10 cellular contexts compared by ENCODE assay signal in genomic region chr2:136281281-136282117, GRCh38.
A peak's percentile ranks its signal among the peaks of the same experiment; 100 is the strongest.
DNase-seq lines count a peak whose midpoint lies in the region; ATAC-seq, FAIRE-seq and TF ChIP-seq lines count a peak whose summit lies in the region.
"Had no signal": no experiment of that assay in that cellular context is flagged by ENCODE, and none has a peak within 500 bp of the region (broad histone marks: within the 10 kb centered on the region; RNA-seq: fewer than 3 reads in every experiment).

No MANE protein-coding gene starts in this region.

- WGBS in spleen, 5 donors, result 66 to 77% (median 73%) methylated on average over 17 of the region's 17 CpGs
- 77 to 82% methylated on average over 17 of the region's 17 CpGs for WGBS in sigmoid colon, 2 donors

- H3K4me3 ChIP-seq in spleen (no peak overlapping the region), breast epithelium (no peak overlapping the region), sigmoid colon (no peak overlapping the region)

- H3K4me1 ChIP-seq in spleen, result peaks cover 8 to 54% (median 25%) of the 10 kb centered on the region in 6 donors
- H3K4me1 ChIP-seq in breast epithelium, result no peaks in the 10 kb centered on the region
- H3K4me1 ChIP-seq in sigmoid colon, result no peaks in the 10 kb centered on the region

- ATAC-seq in HG03045 (IDR thresholded peaks at IDR 0.05; ENCODE audit: unreplicated experiment), result no peak

- intact Hi-C loops in spleen (cut with DNase I; ENCODE audit: low total_unique reads), result no loop called here
- intact Hi-C loops in breast epithelium (cut with DNase I; ENCODE audit: low total_unique reads), result no loop called here
- intact Hi-C loops in sigmoid colon (cut with DNase I), result no loop called here

- TF ChIP-seq POLR2A in GM12892 (IDR thresholded peaks at IDR 0.05; ENCODE audit: low read depth, low read length), result no peak
- TF ChIP-seq POLR2A in spleen (IDR thresholded peaks at IDR 0.05), result no peak
- no peak for TF ChIP-seq POLR2A in breast epithelium (IDR thresholded peaks at IDR 0.05)
- no peak for TF ChIP-seq POLR2A in sigmoid colon (IDR thresholded peaks at IDR 0.05)

- no peak for TF ChIP-seq CTCF in spleen (IDR thresholded peaks at IDR 0.05 in 8 of 11, conservative IDR thresholded peaks at IDR 0.05 in 3 of 11)
- TF ChIP-seq CTCF in breast epithelium (IDR thresholded peaks at IDR 0.05), result no peak
- TF ChIP-seq CTCF in sigmoid colon (IDR thresholded peaks at IDR 0.05), result no peak

- H3K27me3 ChIP-seq in spleen (replicated peaks in 1 of 7) (no peaks in the 10 kb centered on the region), breast epithelium (no peaks in the 10 kb centered on the region), sigmoid colon (no peaks in the 10 kb centered on the region)

- no peak for DNase-seq in GM12892 (ENCODE audit: insufficient read length)
- peak; percentile 20 for DNase-seq in NCI-H1436 (lab: John Stamatoyannopoulos, UW)
- DNase-seq in activated T-cell treated with anti-CD3 and anti-CD28 coated beads, Interleukin-2, amount 50 U/mL, for 48 hours, result peak; percentile 56 to 61
- DNase-seq in spleen, result no peak
- DNase-seq in breast epithelium (ENCODE audit: low spot score in 2 of 2), result no peak
- no peak for DNase-seq in sigmoid colon
- no peak for DNase-seq in NCI-H510A treated with DMSO at 0.1 percent for 48 hours (lab: John Stamatoyannopoulos, UW)
- DNase-seq: erythroblast had no signal

- TF ChIP-seq EP300 in sigmoid colon (IDR thresholded peaks at IDR 0.05), result no peak

- H3K9me3 ChIP-seq in spleen (no peaks in the 10 kb centered on the region), breast epithelium (no peaks in the 10 kb centered on the region), sigmoid colon (no peaks in the 10 kb centered on the region)

- H3K27ac ChIP-seq in spleen (peak overlapping the region in 7 of 8 donors; percentile 42 to 84 (median 54)), breast epithelium (no peak overlapping the region), sigmoid colon (no peak overlapping the region)

- FAIRE-seq in GM12892 (lab: Jason Lieb, UNC), result peak; percentile 79
- FAIRE-seq: H1 had no signal

- no peaks in the 10 kb centered on the region for H3K36me3 ChIP-seq in spleen
- no peaks in the 10 kb centered on the region for H3K36me3 ChIP-seq in breast epithelium
- H3K36me3 ChIP-seq in sigmoid colon, result no peaks in the 10 kb centered on the region

Comparison
In these comparisons a context has a peak if more than half of its experiments do, and no peak if none do; other contexts are left out.
1. DNase-seq: peak in NCI-H1436 (single experiment) and activated T-cell treated with anti-CD3 and anti-CD28 coated beads, Interleukin-2, amount 50 U/mL, for 48 hours (2 of 2); none in GM12892 (single experiment), spleen (single experiment), breast epithelium (0 of 2), sigmoid colon (single experiment) and NCI-H510A treated with DMSO at 0.1 percent for 48 hours (single experiment).
2. H3K27ac ChIP-seq: peak in spleen (7 of 8); none in breast epithelium (0 of 2) and sigmoid colon (0 of 4).